8 cellular contexts compared by ENCODE assay signal in genomic region chr2:151638188-151638933, GRCh38.
A peak's percentile ranks its signal among the peaks of the same experiment; 100 is the strongest.
DNase-seq lines count a peak whose midpoint lies in the region; ATAC-seq and TF ChIP-seq lines count a peak whose summit lies in the region.

No MANE protein-coding gene starts in this region.

- H3K27ac ChIP-seq in DND-41 (ENCODE audit: low read length) (no peak overlapping the region), testis (no peak overlapping the region)

- H3K27ac Mint-ChIP-seq in natural killer cell (peak overlapping the region; percentile 92 to 93), nephron progenitor cell (no peak overlapping the region)

- H3K4me3 ChIP-seq in DND-41 (ENCODE audit: low read depth in 1 of 2, low read length in 2 of 2) (no peak overlapping the region), testis (no peak overlapping the region)

- no peaks in the 10 kb centered on the region for H3K79me2 ChIP-seq in DND-41 (ENCODE audit: insufficient read depth, low read length)

- H3K4me3 Mint-ChIP-seq in natural killer cell = peak overlapping the region; percentile 83
- no peak overlapping the region for H3K4me3 Mint-ChIP-seq in nephron progenitor cell

- H3K27me3 ChIP-seq in DND-41 (ENCODE audit: insufficient read depth, low read length, poor library complexity) = no peaks in the 10 kb centered on the region
- no peaks in the 10 kb centered on the region for H3K27me3 ChIP-seq in testis

- peak overlapping the region; percentile 52; the same call in 1 of the 2 replicates for H3K4me2 ChIP-seq in DND-41 (ENCODE audit: insufficient read depth, low read length)

- DNase-seq in DND-41 (peak; percentile 30), LHCN-M2 (ENCODE audit: low read depth) (peak; percentile 51), natural killer cell (peak; percentile 21), nephron progenitor cell (no peak), hypothalamus (lab: John Stamatoyannopoulos, UW) (no peak), testis (no peak)
- DNase-seq in activated naive CD4-positive, alpha-beta T cell treated with Interleukin-2 at 50 U/mL for 16 hours = peak; percentile 35

- ATAC-seq in DND-41 (ENCODE audit: insufficient read depth, low read depth) = peak; percentile 59
- peak; percentile 68 for ATAC-seq in GM21515 (IDR thresholded peaks at IDR 0.05; ENCODE audit: unreplicated experiment)
- ATAC-seq in natural killer cell = peak; percentile 52 to 65 (median 56)

- H3K36me3 Mint-ChIP-seq in natural killer cell (no peaks in the 10 kb centered on the region), nephron progenitor cell (ENCODE audit: low read depth) (peaks cover 5% of the 10 kb centered on the region)

- 59 to 60% methylated on average over 4 of the region's 4 CpGs for WGBS in testis, 2 donors

- no peaks in the 10 kb centered on the region for H3K9me3 Mint-ChIP-seq in natural killer cell
- peaks cover 19% of the 10 kb centered on the region for H3K9me3 Mint-ChIP-seq in nephron progenitor cell

- TF ChIP-seq CTCF in DND-41 (IDR thresholded peaks at IDR 0.05; ENCODE audit: borderline replicate concordance, extremely low read depth, low read length, poor library complexity, severe bottlenecking) = no peak
- TF ChIP-seq CTCF in natural killer cell (IDR thresholded peaks at IDR 0.05) = no peak
- TF ChIP-seq CTCF in nephron progenitor cell (IDR thresholded peaks at IDR 0.05) = no peak
- no peak for TF ChIP-seq CTCF in testis (IDR thresholded peaks at IDR 0.05)

- intact Hi-C loops in natural killer cell (cut with micrococcal nuclease) (loop anchor here (5.0 kb wide), 1 partner anchor 189 kb away; the partner anchor contains the start of gene ARL5A), testis (cut with DNase I; ENCODE audit: low total_unique reads) (no loop called here)

- no peak for TF ChIP-seq POLR2A in testis (IDR thresholded peaks at IDR 0.05)

- peak overlapping the region; percentile 58; the same call in 1 of the 2 replicates for H2AFZ ChIP-seq in DND-41 (ENCODE audit: low read depth, low read length)

- no peaks in the 10 kb centered on the region for H4K20me1 ChIP-seq in DND-41 (ENCODE audit: insufficient read depth, low read length)

- H3K4me1 ChIP-seq in DND-41 (ENCODE audit: insufficient read depth, low read length) (peaks cover 21% of the 10 kb centered on the region), testis (no peaks in the 10 kb centered on the region)

- H3K9ac ChIP-seq in DND-41 (ENCODE audit: low read depth, low read length) = no peak overlapping the region

- no peaks in the 10 kb centered on the region for H3K9me3 ChIP-seq in DND-41 (ENCODE audit: insufficient read depth, low read length, severe bottlenecking)
- H3K9me3 ChIP-seq in testis = no peaks in the 10 kb centered on the region

- H3K27me3 Mint-ChIP-seq in natural killer cell (ENCODE audit: low read depth in 2 of 2) = no peaks in the 10 kb centered on the region
- H3K27me3 Mint-ChIP-seq in nephron progenitor cell (ENCODE audit: low read depth, poor library complexity) = no peaks in the 10 kb centered on the region

- no peaks in the 10 kb centered on the region for H3K36me3 ChIP-seq in DND-41 (ENCODE audit: insufficient read depth, low read length)
- no peaks in the 10 kb centered on the region for H3K36me3 ChIP-seq in testis (ENCODE audit: low read depth, missing control alignments)

- H3K4me1 Mint-ChIP-seq in natural killer cell (peaks cover 49 to 53% of the 10 kb centered on the region in 2 donors), nephron progenitor cell (peaks cover 14% of the 10 kb centered on the region)

Comparison
In these comparisons a context has a peak if more than half of its experiments do, and no peak if none do; other contexts are left out.
1. DNase-seq: peak in DND-41 (single experiment), LHCN-M2 (single experiment), activated naive CD4-positive, alpha-beta T cell treated with Interleukin-2 at 50 U/mL for 16 hours (single experiment) and natural killer cell (single experiment); none in nephron progenitor cell (single experiment), hypothalamus (0 of 51) and testis (single experiment).
2. Peak in every context shown above with its lines, with median percentiles within 50 percentile points of each other: ATAC-seq.